ENCODE assay signal across 18 cellular contexts in genomic region chr5:16588434-16589214, GRCh38. TPM values are rescaled to one million over a fixed set of nuclear protein-coding genes. Genes with fewer than 3 reads are reported as not detected.
DNase-seq lines count a peak whose midpoint lies in the region; ATAC-seq and TF ChIP-seq lines count a peak whose summit lies in the region.
"Had no signal": no experiment of that assay in that cellular context is flagged by ENCODE, and none has a peak within 500 bp of the region (broad histone marks: within the 10 kb centered on the region; RNA-seq: fewer than 3 reads in every experiment).

No MANE protein-coding gene starts in this region.

- H3K4me3 ChIP-seq in left lung: no peak overlapping the region
- no peak overlapping the region for H3K4me3 ChIP-seq in upper lobe of right lung
- no peak overlapping the region for H3K4me3 ChIP-seq in vagina
- H3K4me3 ChIP-seq: SK-N-MC, skin epidermis had no signal

- no peak for TF ChIP-seq CTCF in left lung (IDR thresholded peaks at IDR 0.05)
- TF ChIP-seq CTCF in upper lobe of right lung (IDR thresholded peaks at IDR 0.05): no peak
- TF ChIP-seq CTCF in vagina (IDR thresholded peaks at IDR 0.05): no peak

- intact Hi-C loops in left lung (cut with DNase I): no loop called here
- intact Hi-C loops in upper lobe of right lung (cut with DNase I): no loop called here
- intact Hi-C loops in vagina (cut with DNase I): no loop called here

- H3K27me3 ChIP-seq in left lung (no peaks in the 10 kb centered on the region), upper lobe of right lung (no peaks in the 10 kb centered on the region), vagina (no peaks in the 10 kb centered on the region)

- H3K9me3 ChIP-seq in left lung: no peaks in the 10 kb centered on the region
- no peaks in the 10 kb centered on the region for H3K9me3 ChIP-seq in upper lobe of right lung
- no peaks in the 10 kb centered on the region for H3K9me3 ChIP-seq in vagina

- peak; percentile 15 for DNase-seq in activated CD8-positive, alpha-beta memory T cell treated with anti-CD3 and anti-CD28 coated beads, Interleukin-2, amount 50 U/mL, for 48 hours
- DNase-seq in activated CD8-positive, alpha-beta memory T cell treated with anti-CD3 and anti-CD28 coated beads, Interleukin-2, amount 50 U/mL, for 4 hours: no peak
- peak; percentile 55 for DNase-seq in SHP77 treated with DMSO at 0.1 percent for 48 hours (lab: John Stamatoyannopoulos, UW)
- DNase-seq in left lung: no peak
- no peak for DNase-seq in upper lobe of right lung
- no peak for DNase-seq in NCI-H1436 (lab: John Stamatoyannopoulos, UW)
- no peak for DNase-seq in vagina (ENCODE audit: extremely low spot score in 2 of 2)
- DNase-seq: activated CD4-positive, alpha-beta memory T cell treated with anti-CD3 and anti-CD28 coated beads for 36 hours; activated T-cell treated with anti-CD3 and anti-CD28 coated beads, Interleukin-2, amount 50 U/mL, for 72 hours; CD8-positive, alpha-beta memory T cell; foreskin fibroblast; H9; midbrain; occipital lobe; trophoblast cell had no signal

- H3K4me1 ChIP-seq in left lung: no peaks in the 10 kb centered on the region
- no peaks in the 10 kb centered on the region for H3K4me1 ChIP-seq in upper lobe of right lung
- H3K4me1 ChIP-seq in vagina: no peaks in the 10 kb centered on the region

- no peak for TF ChIP-seq POLR2A in vagina (IDR thresholded peaks at IDR 0.05)

- ATAC-seq in left lung (peak; percentile 68), upper lobe of right lung (peak; percentile 59), GM21786 (IDR thresholded peaks at IDR 0.05; ENCODE audit: unreplicated experiment) (no peak)
- ATAC-seq: activated T-cell treated with anti-CD3 and anti-CD28 coated beads, Interleukin-2, amount 50 U/mL, for 72 hours had no signal

- H3K36me3 ChIP-seq in left lung: no peaks in the 10 kb centered on the region
- no peaks in the 10 kb centered on the region for H3K36me3 ChIP-seq in upper lobe of right lung
- H3K36me3 ChIP-seq in vagina: no peaks in the 10 kb centered on the region

- H3K27ac ChIP-seq in left lung (no peak overlapping the region), upper lobe of right lung (no peak overlapping the region), vagina (no peak overlapping the region)
- H3K27ac ChIP-seq: SK-N-MC, skin epidermis had no signal

RNA-seq across cellular contexts. Expression of gene RETREG1, which starts 28.2 kb away (rescaled TPM):
- total RNA-seq in left lung: 10 to 100 TPM; 14.9 to 26.0 TPM
- 22.8 TPM for total RNA-seq in upper lobe of right lung
- 27.7 TPM for total RNA-seq in vagina

Comparison
In these comparisons a context has a peak if more than half of its experiments do, and no peak if none do; other contexts are left out.
1. DNase-seq: peak in activated CD8-positive, alpha-beta memory T cell treated with anti-CD3 and anti-CD28 coated beads, Interleukin-2, amount 50 U/mL, for 48 hours (single experiment) and SHP77 treated with DMSO at 0.1 percent for 48 hours (single experiment); none in activated CD8-positive, alpha-beta memory T cell treated with anti-CD3 and anti-CD28 coated beads, Interleukin-2, amount 50 U/mL, for 4 hours (single experiment), left lung (0 of 2), upper lobe of right lung (single experiment), NCI-H1436 (single experiment) and vagina (0 of 2).